Comparison of ENCODE assay signal across 1 cellular context in the genomic region with DNA sequence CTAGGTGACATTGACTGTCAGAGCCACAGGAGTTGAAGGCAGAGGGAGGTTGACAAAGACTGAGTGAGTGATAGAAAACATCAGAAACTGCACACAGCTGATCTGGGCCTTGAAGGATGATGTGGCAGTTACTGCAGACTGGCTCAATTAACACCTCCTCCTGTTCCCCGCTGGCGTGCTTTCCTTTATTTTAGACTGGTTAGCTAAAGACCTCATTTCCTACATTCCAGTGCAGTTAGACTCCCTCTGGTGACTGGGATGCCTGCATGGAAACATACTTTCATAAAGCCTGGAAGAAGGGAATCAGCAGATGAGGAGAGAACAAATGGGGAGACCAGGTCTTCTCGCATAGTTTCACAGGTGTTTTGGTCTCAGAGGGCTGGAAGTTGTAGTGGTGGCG.
TF ChIP-seq lines count a peak whose summit lies in the region.

No MANE protein-coding gene starts in this region.

TF ChIP-seq in K562, 482 proteins besides CTCF, POLR2A, EP300 and RAD21:
- TF ChIP-seq SAFB2 (IDR thresholded peaks at IDR 0.05; ENCODE audit: borderline replicate concordance, low read depth, low read length, severe bottlenecking), result no peak
- no peak for TF ChIP-seq ZBED1 (IDR thresholded peaks at IDR 0.05)
TF ChIP-seq in K562: peak in this region for 0.
